Comparison of ENCODE assay signal across 8 cellular contexts in genomic region chr20:31739550-31739863, GRCh38. TPM values are rescaled to one million over a fixed set of nuclear protein-coding genes. Genes with fewer than 3 reads are reported as not detected.
DNase-seq lines count a peak whose midpoint lies in the region; ATAC-seq and TF ChIP-seq lines count a peak whose summit lies in the region.

No MANE protein-coding gene starts in this region.

- ATAC-seq in left ventricle myocardium superior (no peak), aorta (ENCODE audit: low FRiP score) (no peak), GM19351 (IDR thresholded peaks at IDR 0.05; ENCODE audit: unreplicated experiment) (no peak)

- DNase-seq in left ventricle myocardium inferior (no peak), left ventricle myocardium superior (no peak), adrenal gland (no peak), lower leg skin (ENCODE audit: low spot score in 2 of 2) (no peak), aorta (no peak), midbrain (lab: John Stamatoyannopoulos, UW) (no peak)
- no peak for DNase-seq in activated effector memory CD4-positive, alpha-beta T cell treated with Interleukin-2 at 50 U/mL for 16 hours

- intact Hi-C loops in left ventricle myocardium inferior (cut with micrococcal nuclease) = no loop called here
- intact Hi-C loops in left ventricle myocardium superior (cut with micrococcal nuclease) = no loop called here
- intact Hi-C loops in adrenal gland (cut with DNase I) = no loop called here
- intact Hi-C loops in lower leg skin (cut with DNase I; ENCODE audit: low total_unique reads) = no loop called here
- intact Hi-C loops in aorta (cut with DNase I) = loop anchor here (5.0 to 10.0 kb wide), 2 partner anchors 78 to 85 kb away; partner anchors contain the start of gene MYLK2 (in 1 of the 2)

- H3K4me1 ChIP-seq in left ventricle myocardium inferior (peaks cover 14% of the 10 kb centered on the region), adrenal gland (replicated peaks in 1 of 2) (peaks cover 0 to 11% of the 10 kb centered on the region in 2 donors), aorta (ENCODE audit: control insufficient read depth in 1 of 2, insufficient read depth in 2 of 2, low read length in 2 of 2) (no peaks in the 10 kb centered on the region)

- no peak for TF ChIP-seq POLR2A in adrenal gland (IDR thresholded peaks at IDR 0.05)
- TF ChIP-seq POLR2A in lower leg skin (IDR thresholded peaks at IDR 0.05) = no peak

- no peaks in the 10 kb centered on the region for H3K27me3 ChIP-seq in left ventricle myocardium inferior (ENCODE audit: low read depth)
- H3K27me3 ChIP-seq in adrenal gland = no peaks in the 10 kb centered on the region
- H3K27me3 ChIP-seq in aorta (ENCODE audit: control insufficient read depth in 1 of 2, insufficient read depth in 2 of 2, low read length in 1 of 2) = no peaks in the 10 kb centered on the region

- TF ChIP-seq CTCF in left ventricle myocardium inferior (IDR thresholded peaks at IDR 0.05; ENCODE audit: borderline replicate concordance) = no peak
- no peak for TF ChIP-seq CTCF in adrenal gland (IDR thresholded peaks at IDR 0.05)
- TF ChIP-seq CTCF in lower leg skin (IDR thresholded peaks at IDR 0.05) = no peak

- 0 to 2% (median 1%) methylated on average over 11 of the region's 11 CpGs for WGBS in adrenal gland, 4 donors
- 0 to 1% methylated on average over 11 of the region's 11 CpGs for WGBS in lower leg skin, 2 donors
- 0% methylated on average over 11 of the region's 11 CpGs for WGBS in aorta, 2 donors

- H3K4me3 ChIP-seq in left ventricle myocardium inferior (peak overlapping the region; percentile 83), adrenal gland (peak overlapping the region in 3 of 4 donors; percentile 63 to 76 (median 68)), lower leg skin (ENCODE audit: low read depth, poor library complexity, severe bottlenecking) (peak overlapping the region; percentile 54), aorta (ENCODE audit: low read length in 2 of 2) (peak overlapping the region; percentile 42 to 57)

- H3K36me3 ChIP-seq in left ventricle myocardium inferior = no peaks in the 10 kb centered on the region
- H3K36me3 ChIP-seq in adrenal gland (replicated peaks in 1 of 2) = no peaks in the 10 kb centered on the region
- no peaks in the 10 kb centered on the region for H3K36me3 ChIP-seq in aorta (ENCODE audit: control insufficient read depth in 1 of 2, insufficient read depth in 2 of 2, low read length in 1 of 2)

- H3K27ac ChIP-seq in left ventricle myocardium inferior (replicated peaks) (peak overlapping the region; percentile 89), adrenal gland (no peak overlapping the region), aorta (ENCODE audit: low read depth in 1 of 2, low read length in 2 of 2) (no peak overlapping the region)

- no peaks in the 10 kb centered on the region for H3K9me3 ChIP-seq in left ventricle myocardium inferior (replicated peaks)
- H3K9me3 ChIP-seq in adrenal gland (replicated peaks in 1 of 3) = no peaks in the 10 kb centered on the region
- no peaks in the 10 kb centered on the region for H3K9me3 ChIP-seq in aorta (ENCODE audit: control insufficient read depth, low read length)

RNA-seq across cellular contexts. Expression of gene TPX2, which starts 0.4 kb away (rescaled TPM):
- total RNA-seq in left ventricle myocardium inferior (0.71 TPM), left ventricle myocardium superior (0.72 TPM), adrenal gland (1 to 10 TPM; 2.1 to 3.4 (median 2.5) TPM), lower leg skin (10 to 100 TPM in 1 of 4 donors, 1 to 10 TPM in 3; 5.9 to 10.2 (median 7.3) TPM), aorta (1 to 10 TPM in 1 of 2 donors, under 1 TPM in 1; 0.75 to 2.1 TPM)
- polyA plus RNA-seq in adrenal gland (1 to 10 TPM in 1 of 3 donors, under 1 TPM in 2; 0.40 to 3.7 (median 0.57) TPM), aorta (1 to 10 TPM; 1.6 to 5.4 TPM)

RNA-seq across cellular contexts. Expression of gene BCL2L1, which starts 16.8 kb away (rescaled TPM):
- 53.2 TPM for total RNA-seq in left ventricle myocardium inferior
- 54.8 TPM for total RNA-seq in left ventricle myocardium superior
- 100 to 1,000 TPM in 2 of 8 donors, 10 to 100 TPM in 6; 53.8 to 143 (median 84.6) TPM for total RNA-seq in adrenal gland
- 10 to 100 TPM; 40.2 to 67.9 (median 40.8) TPM for polyA plus RNA-seq in adrenal gland
- 100 to 1,000 TPM; 115 to 152 (median 125) TPM for total RNA-seq in lower leg skin
- 100 to 1,000 TPM in 1 of 2 donors, 10 to 100 TPM in 1; 69.1 to 107 TPM for total RNA-seq in aorta
- polyA plus RNA-seq in aorta = 100 to 1,000 TPM; 103 to 104 TPM

Comparison
In these comparisons a context has a peak if more than half of its experiments do, and no peak if none do; other contexts are left out.
1. intact Hi-C loops: an anchor here in aorta (5.0 to 10.0 kb wide); none called in left ventricle myocardium inferior, left ventricle myocardium superior, adrenal gland and lower leg skin.